Comparison of ENCODE assay signal across 10 cellular contexts in genomic region chr2:213227458-213227857, GRCh38. TPM values are rescaled to one million over a fixed set of nuclear protein-coding genes. Genes with fewer than 3 reads are reported as not detected.
DNase-seq lines count a peak whose midpoint lies in the region; ATAC-seq, FAIRE-seq and TF ChIP-seq lines count a peak whose summit lies in the region.
"Had no signal": no experiment of that assay in that cellular context is flagged by ENCODE, and none has a peak within 500 bp of the region (broad histone marks: within the 10 kb centered on the region; RNA-seq: fewer than 3 reads in every experiment).

No MANE protein-coding gene starts in this region.

- no peaks in the 10 kb centered on the region for H3K27me3 Mint-ChIP-seq in nephron progenitor cell (ENCODE audit: low read depth, poor library complexity)

- no peaks in the 10 kb centered on the region for H3K36me3 ChIP-seq in HepG2 (replicated peaks in 1 of 2; ENCODE audit: control insufficient read depth in 1 of 2, insufficient read depth in 2 of 2, low read length in 2 of 2)
- H3K36me3 ChIP-seq in tibial nerve: no peaks in the 10 kb centered on the region

- in situ Hi-C loops in HepG2 (cut with HindIII; ENCODE audit: extremely low pct_ligation_motif_present, low pct_unique_long_range_greater_than_20kb): no loop called here

- no peaks in the 10 kb centered on the region for H3K4me1 ChIP-seq in HepG2 (ENCODE audit: insufficient read depth, low read length)
- H3K4me1 ChIP-seq in tibial nerve: no peaks in the 10 kb centered on the region

- FAIRE-seq in HepG2 (lab: Jason Lieb, UNC): no peak

- POLR2A ChIA-PET in HepG2 (lab: Yijun Ruan, JAX): no interaction called here

- intact Hi-C loops in HepG2 (cut with micrococcal nuclease; ENCODE audit: unreplicated experiment): no loop called here

- CTCF ChIA-PET in HepG2 (lab: Yijun Ruan, JAX; ENCODE audit: low intra/inter-chr PET ratio, low total read pairs): no interaction called here

- DNase-seq in DMS53 (lab: John Stamatoyannopoulos, UW) (peak; percentile 25), DMS53 treated with DMSO at 0.1 percent for 48 hours (lab: John Stamatoyannopoulos, UW; ENCODE audit: unreplicated experiment) (no peak), myocyte (ENCODE audit: low read depth) (peak; percentile 35), HepG2 (ENCODE audit: low spot score) (no peak), nephron progenitor cell (no peak), tibial nerve (ENCODE audit: low spot score in 2 of 2) (no peak)
- DNase-seq: NCI-H2107 had no signal

- H3K4me3 Mint-ChIP-seq in nephron progenitor cell: no peak overlapping the region

- no peak overlapping the region for H2AFZ ChIP-seq in HepG2 (ENCODE audit: low read length)

- H3K79me2 ChIP-seq in HepG2 (ENCODE audit: insufficient read depth, low read length): no peaks in the 10 kb centered on the region

- H3K4me1 Mint-ChIP-seq in nephron progenitor cell: no peaks in the 10 kb centered on the region

- TF ChIP-seq RAD21 in HepG2 (CRISPR knock-in tag; IDR thresholded peaks at IDR 0.05): no peak

- H3K27me3 ChIP-seq in HepG2 (ENCODE audit: control insufficient read depth in 1 of 2, insufficient read depth in 2 of 2, low read length in 2 of 2) (0 out of 5 replicates have a peak, but pooled peaks cover 0 to 5% of the 10 kb centered on the region in 2 experiments), tibial nerve (no peaks in the 10 kb centered on the region)

- TF ChIP-seq EP300 in HepG2 (IDR thresholded peaks at IDR 0.05; ENCODE audit: low read depth in 2 of 2, low read length in 2 of 2) (no peak), HepG2 (CRISPR knock-in tag; IDR thresholded peaks at IDR 0.05; ENCODE audit: borderline replicate concordance) (no peak), tibial nerve (IDR thresholded peaks at IDR 0.05) (no peak)

- no peak overlapping the region for H3K27ac Mint-ChIP-seq in nephron progenitor cell

- H3K4me3 ChIP-seq in HepG2 (replicated peaks in 1 of 3; ENCODE audit: insufficient read depth in 1 of 3, low read depth in 2 of 3, low read length in 3 of 3) (no peak overlapping the region), tibial nerve (no peak overlapping the region)

- BruUV-seq in HepG2 (replicated peaks; lab: Mats Ljungman, UMichigan): no TSS peak

- ATAC-seq in HG02588 (IDR thresholded peaks at IDR 0.05; ENCODE audit: unreplicated experiment) (peak; percentile 92), HG03521 (IDR thresholded peaks at IDR 0.05; ENCODE audit: unreplicated experiment) (peak; percentile 78), HepG2 (no peak)

- H3K27ac ChIP-seq in HepG2 (ENCODE audit: extremely low read length, insufficient read depth, low read length) (no peak overlapping the region), tibial nerve (no peak overlapping the region)
- H3K27ac ChIP-seq: 22Rv1 had no signal

- H4K20me1 ChIP-seq in HepG2 (ENCODE audit: insufficient read depth, low read length): no peaks in the 10 kb centered on the region

- H3K9ac ChIP-seq in HepG2 (ENCODE audit: insufficient read depth, low read depth, low read length): no peak overlapping the region

- TF ChIP-seq POLR2A in HepG2 (IDR thresholded peaks at IDR 0.05; ENCODE audit: insufficient read depth in 1 of 2, low read depth in 2 of 2, low read length in 2 of 2) (no peak), tibial nerve (IDR thresholded peaks at IDR 0.05) (no peak)

- H3K4me2 ChIP-seq in HepG2 (ENCODE audit: low read depth, low read length): no peak overlapping the region

- H3K9me3 ChIP-seq in HepG2 (ENCODE audit: low read length): no peaks in the 10 kb centered on the region
- no peaks in the 10 kb centered on the region for H3K9me3 ChIP-seq in tibial nerve

- TF ChIP-seq CTCF in HepG2 (CRISPR knock-in tag; IDR thresholded peaks at IDR 0.05): no peak
- TF ChIP-seq CTCF in nephron progenitor cell (IDR thresholded peaks at IDR 0.05): no peak
- TF ChIP-seq CTCF in tibial nerve (IDR thresholded peaks at IDR 0.05): no peak

- no peaks in the 10 kb centered on the region for H3K36me3 Mint-ChIP-seq in nephron progenitor cell (ENCODE audit: low read depth)

- H3K9me3 Mint-ChIP-seq in nephron progenitor cell: no peaks in the 10 kb centered on the region

TF ChIP-seq in HepG2, 621 proteins besides CTCF, POLR2A, EP300 and RAD21 (continues in another document):
- TF ChIP-seq ZMAT3 (CRISPR knock-in tag; conservative IDR thresholded peaks at IDR 0.05): no peak
- TF ChIP-seq DMAP1 (CRISPR knock-in tag; IDR thresholded peaks at IDR 0.05): no peak
- no peak for TF ChIP-seq GPN1 (CRISPR knock-in tag; IDR thresholded peaks at IDR 0.05; ENCODE audit: borderline replicate concordance)
- TF ChIP-seq HNF1B (CRISPR knock-in tag; IDR thresholded peaks at IDR 0.05): no peak
- no peak for TF ChIP-seq XRCC5 (optimal IDR thresholded peaks at IDR 0.05; ENCODE audit: low read length)
- no peak for TF ChIP-seq TAF15 (IDR thresholded peaks at IDR 0.05; ENCODE audit: low read depth, low read length, poor library complexity, severe bottlenecking)
- TF ChIP-seq ZNF550 (CRISPR knock-in tag; IDR thresholded peaks at IDR 0.05; ENCODE audit: borderline replicate concordance): no peak
- no peak for TF ChIP-seq ESRRA (CRISPR knock-in tag; IDR thresholded peaks at IDR 0.05; ENCODE audit: low read depth)
- TF ChIP-seq NFIC (IDR thresholded peaks at IDR 0.05; ENCODE audit: low read length): no peak
- TF ChIP-seq CEBPZ (IDR thresholded peaks at IDR 0.05; ENCODE audit: low read length): no peak
- no peak for TF ChIP-seq RNF2 (conservative IDR thresholded peaks at IDR 0.05; ENCODE audit: low read depth)
- no peak for TF ChIP-seq GABPA (IDR thresholded peaks at IDR 0.05; ENCODE audit: low read depth, low read length)
- no peak for TF ChIP-seq GABPA (CRISPR knock-in tag; IDR thresholded peaks at IDR 0.05; ENCODE audit: low read depth)
- TF ChIP-seq ZNF577 (CRISPR knock-in tag; IDR thresholded peaks at IDR 0.05; ENCODE audit: borderline replicate concordance, low read depth): no peak

RNA-seq across cellular contexts. Expression of gene SPAG16, which starts 56.8 kb away (rescaled TPM):
- 22.6 and 27.8 TPM in 2 replicates for total RNA-seq in myocyte
- 15.5 TPM for polyA plus RNA-seq in myocyte (2012)
- 22.3 and 26.5 TPM in 2 replicates for total RNA-seq in HepG2 (2016; rRNA removed; fragmentation: Illumina TruSeq; extraction: Trizol)
- 123 and 142 TPM in 2 replicates for total RNA-seq in HepG2 (2016; cell fraction: cytosol; rRNA removed; fragmentation: Illumina TruSeq; extraction: Trizol; ENCODE audit: low read depth)
- total RNA-seq in HepG2 (2016; cell fraction: insoluble cytoplasmic fraction; rRNA removed; fragmentation: Illumina TruSeq; extraction: Trizol): 24.8 and 24.9 TPM in 2 replicates
- total RNA-seq in HepG2 (2016; cell fraction: membrane; rRNA removed; fragmentation: Illumina TruSeq; extraction: Trizol): 41.1 and 45.7 TPM in 2 replicates
- total RNA-seq in HepG2 (2016; cell fraction: nucleus; rRNA removed; fragmentation: Illumina TruSeq; extraction: Trizol): 21.2 and 24.6 TPM in 2 replicates
- polyA plus RNA-seq in HepG2 (2011; rRNA removed): 7.6 and 9.6 TPM in 2 replicates
- 8.1 and 9.2 TPM in 2 replicates for polyA plus RNA-seq in HepG2 (2011; cell fraction: cytosol; rRNA removed)
- 4.7 and 6.1 TPM in 2 replicates for polyA plus RNA-seq in HepG2 (2011; cell fraction: nucleus; rRNA removed)
- 10.5 and 15.9 TPM in 2 replicates for polyA plus RNA-seq in HepG2 (2012)
- polyA plus RNA-seq in HepG2 (2016; cell fraction: cytosol; fragmentation: Illumina TruSeq; extraction: Trizol; ENCODE audit: low read depth): 7.2 and 9.7 TPM in 2 replicates
- polyA plus RNA-seq in HepG2 (2016; cell fraction: insoluble cytoplasmic fraction; fragmentation: Illumina TruSeq; extraction: Trizol; ENCODE audit: low read depth): 25.7 and 30.8 TPM in 2 replicates
- 11.7 and 12.5 TPM in 2 replicates for polyA plus RNA-seq in HepG2 (2016; cell fraction: membrane; fragmentation: Illumina TruSeq; extraction: Trizol; ENCODE audit: low read depth)
- 23.4 and 24.3 TPM in 2 replicates for polyA plus RNA-seq in HepG2 (2016; cell fraction: nucleus; fragmentation: Illumina TruSeq; extraction: Trizol; ENCODE audit: insufficient read depth, low read depth)
- polyA minus RNA-seq in HepG2 (2011; rRNA and poly(A)+ RNA removed; ENCODE audit: low replicate concordance): 1.3 and 3.1 TPM in 2 replicates
- 10.3 and 11.1 TPM in 2 replicates for polyA minus RNA-seq in HepG2 (2011; cell fraction: cytosol; rRNA and poly(A)+ RNA removed)
- polyA minus RNA-seq in HepG2 (2011; cell fraction: nucleus; rRNA and poly(A)+ RNA removed): 21.1 and 29.0 TPM in 2 replicates
- 10 to 100 TPM; 25.5 to 42.7 (median 27.8) TPM for total RNA-seq in tibial nerve

Comparison
In these comparisons a context has a peak if more than half of its experiments do, and no peak if none do; other contexts are left out.
1. DNase-seq: peak in DMS53 (single experiment) and myocyte (single experiment); none in DMS53 treated with DMSO at 0.1 percent for 48 hours (single experiment), HepG2 (single experiment), nephron progenitor cell (single experiment) and tibial nerve (0 of 2).